In genomic region chr6:113619077-113619476, GRCh38 we compare ENCODE assay signal across 1 cellular context.
TF ChIP-seq lines count a peak whose summit lies in the region.

No MANE protein-coding gene starts in this region.

TF ChIP-seq in IMR-90, 13 proteins besides CTCF, POLR2A, EP300 and RAD21 (continued from another document):
- no peak for TF ChIP-seq SMC3 (IDR thresholded peaks at IDR 0.05; ENCODE audit: low read depth, low read length)
- TF ChIP-seq CEBPB (IDR thresholded peaks at IDR 0.05; ENCODE audit: low read depth, low read length), result no peak
- TF ChIP-seq MXI1 (IDR thresholded peaks at IDR 0.05; ENCODE audit: borderline replicate concordance, low read depth, low read length), result no peak
- no peak for TF ChIP-seq NFE2L2 (IDR thresholded peaks at IDR 0.05; ENCODE audit: low read depth, low read length)
- no peak for TF ChIP-seq RFX5 (IDR thresholded peaks at IDR 0.05; ENCODE audit: low read depth, low read length)
- no peak for TF ChIP-seq CHD1 (IDR thresholded peaks at IDR 0.05; ENCODE audit: low read depth, low read length)
- no peak for TF ChIP-seq MAZ (IDR thresholded peaks at IDR 0.05; ENCODE audit: borderline replicate concordance, low read depth, low read length)
